12 cellular contexts compared by ENCODE assay signal in genomic region chr10:46006219-46006618, GRCh38. TPM values are rescaled to one million over a fixed set of nuclear protein-coding genes. Genes with fewer than 3 reads are reported as not detected.
A peak's percentile ranks its signal among the peaks of the same experiment; 100 is the strongest.
DNase-seq lines count a peak whose midpoint lies in the region; ATAC-seq and TF ChIP-seq lines count a peak whose summit lies in the region.
"Had no signal": no experiment of that assay in that cellular context is flagged by ENCODE, and none has a peak within 500 bp of the region (broad histone marks: within the 10 kb centered on the region; RNA-seq: fewer than 3 reads in every experiment).

No MANE protein-coding gene starts in this region.

- no peaks in the 10 kb centered on the region for H3K9me3 Mint-ChIP-seq in activated CD4-positive, alpha-beta T cell treated with anti-CD3 and anti-CD28 coated beads for 36 hours (ENCODE audit: low read depth)
- H3K9me3 Mint-ChIP-seq: stimulated activated naive CD8-positive, alpha-beta T cell treated with anti-CD3 and anti-CD28 coated beads, Interleukin-15, amount 100 ng/mL, for 72 hours had no signal

- CTCF ChIA-PET in activated CD4-positive, alpha-beta T cell treated with anti-CD3 and anti-CD28 coated beads for 36 hours (lab: Charles Lee): interaction anchor here (1.2 to 1.5 kb wide), 2 partner anchors 23 to 89 kb away, joined by 3 to 5 read pairs; no protein-coding TSS in a partner anchor
- CTCF ChIA-PET in HEK293 (lab: Yijun Ruan, JAX): no interaction called here

- no peak for DNase-seq in activated CD4-positive, alpha-beta T cell treated with anti-CD3 and anti-CD28 coated beads for 36 hours
- no peak for DNase-seq in activated CD4-positive, alpha-beta T cell treated with anti-CD3 and anti-CD28 coated beads, Interleukin-2, amount 50 U/mL, for 4 hours
- DNase-seq in choroid plexus epithelial cell (ENCODE audit: low read depth) (peak; percentile 66), Peyer's patch (no peak)
- DNase-seq: aorta; Kasumi-1; stimulated activated CD4-positive, alpha-beta T cell treated with anti-CD3 and anti-CD28 coated beads, Interleukin-2, amount 100 ng/mL, for 24 hours; stimulated activated naive CD8-positive, alpha-beta T cell treated with anti-CD3 and anti-CD28 coated beads, Interleukin-15, amount 100 ng/mL, for 72 hours had no signal

- peaks cover 53 to 99% of the 10 kb centered on the region in 2 experiments for H3K36me3 ChIP-seq in HEK293 (ENCODE audit: control insufficient read depth in 2 of 2, insufficient read depth in 1 of 2, low read length in 2 of 2)
- H3K36me3 ChIP-seq in muscle layer of duodenum (ENCODE audit: control insufficient read depth in 1 of 2, insufficient read depth in 2 of 2, low read length in 2 of 2): peaks cover 53 to 89% of the 10 kb centered on the region in 2 donors
- peaks cover 0 to 95% (median 0%) of the 10 kb centered on the region in 3 donors for H3K36me3 ChIP-seq in Peyer's patch

- no peaks in the 10 kb centered on the region for H3K4me1 Mint-ChIP-seq in activated CD4-positive, alpha-beta T cell treated with anti-CD3 and anti-CD28 coated beads for 36 hours
- H3K4me1 Mint-ChIP-seq: stimulated activated naive CD8-positive, alpha-beta T cell treated with anti-CD3 and anti-CD28 coated beads, Interleukin-15, amount 100 ng/mL, for 72 hours had no signal

- H3K27me3 Mint-ChIP-seq in activated CD4-positive, alpha-beta T cell treated with anti-CD3 and anti-CD28 coated beads for 36 hours: no peaks in the 10 kb centered on the region
- H3K27me3 Mint-ChIP-seq: stimulated activated naive CD8-positive, alpha-beta T cell treated with anti-CD3 and anti-CD28 coated beads, Interleukin-15, amount 100 ng/mL, for 72 hours had no signal

- peak overlapping the region; percentile 51 for H3K27ac Mint-ChIP-seq in activated CD4-positive, alpha-beta T cell treated with anti-CD3 and anti-CD28 coated beads for 36 hours

- H3K4me1 ChIP-seq in HEK293 (ENCODE audit: control insufficient read depth, insufficient read depth, low read length): no peaks in the 10 kb centered on the region
- H3K4me1 ChIP-seq in muscle layer of duodenum (ENCODE audit: control insufficient read depth in 1 of 2, insufficient read depth in 2 of 2, low read length in 2 of 2): no peaks in the 10 kb centered on the region
- H3K4me1 ChIP-seq in Peyer's patch: no peaks in the 10 kb centered on the region

- ATAC-seq in activated CD4-positive, alpha-beta T cell treated with anti-CD3 and anti-CD28 coated beads for 36 hours: peak; percentile 42
- ATAC-seq in GM19463 (IDR thresholded peaks at IDR 0.05; ENCODE audit: unreplicated experiment) (no peak), HG03439 (IDR thresholded peaks at IDR 0.05; ENCODE audit: unreplicated experiment) (no peak)
- ATAC-seq: stimulated activated naive CD8-positive, alpha-beta T cell treated with anti-CD3 and anti-CD28 coated beads, Interleukin-15, amount 100 ng/mL, for 72 hours had no signal

- TF ChIP-seq CTCF in HEK293 (tag by site-specific recombination; IDR thresholded peaks at IDR 0.05): no peak
- no peak for TF ChIP-seq CTCF in choroid plexus epithelial cell (conservative IDR thresholded peaks at IDR 0.05; ENCODE audit: low read depth, low read length)
- no peak for TF ChIP-seq CTCF in Peyer's patch (IDR thresholded peaks at IDR 0.05)

- H3K27ac ChIP-seq in HEK293 (ENCODE audit: extremely low read depth, low read depth, low read length) (no peak overlapping the region), muscle layer of duodenum (ENCODE audit: low read length) (peak overlapping the region; percentile 6), Peyer's patch (no peak overlapping the region)

- POLR2A ChIA-PET in activated CD4-positive, alpha-beta T cell treated with anti-CD3 and anti-CD28 coated beads for 36 hours (lab: Charles Lee): no interaction called here
- POLR2A ChIA-PET in HEK293 (lab: Yijun Ruan, JAX): interaction anchor here (0.8 to 1.4 kb wide), 2 partner anchors 11 to 22 kb away, joined by 3 read pairs; no protein-coding TSS in a partner anchor

- H3K4me3 ChIP-seq in HEK293 (ENCODE audit: low read depth, low read length): no peak overlapping the region
- H3K4me3 ChIP-seq in choroid plexus epithelial cell (ENCODE audit: low read depth, low read length): no peak overlapping the region
- H3K4me3 ChIP-seq in muscle layer of duodenum (ENCODE audit: low read depth in 1 of 2, low read length in 2 of 2): no peak overlapping the region
- no peak overlapping the region for H3K4me3 ChIP-seq in Peyer's patch

- H3K36me3 Mint-ChIP-seq in activated CD4-positive, alpha-beta T cell treated with anti-CD3 and anti-CD28 coated beads for 36 hours (ENCODE audit: low read depth): peaks cover 51% of the 10 kb centered on the region

- H3K27me3 ChIP-seq in muscle layer of duodenum (ENCODE audit: low read depth, low read length) (no peaks in the 10 kb centered on the region), Peyer's patch (no peaks in the 10 kb centered on the region)

- intact Hi-C loops in activated CD4-positive, alpha-beta T cell treated with anti-CD3 and anti-CD28 coated beads for 36 hours (cut with DNase I, micrococcal nuclease): no loop called here

- no peak for TF ChIP-seq POLR2A in Peyer's patch (IDR thresholded peaks at IDR 0.05)

- H3K9me3 ChIP-seq in HEK293 (ENCODE audit: control insufficient read depth, insufficient read depth, low read depth, low read length): no peaks in the 10 kb centered on the region
- no peaks in the 10 kb centered on the region for H3K9me3 ChIP-seq in muscle layer of duodenum (ENCODE audit: control insufficient read depth in 1 of 2, low read length in 2 of 2)
- H3K9me3 ChIP-seq in Peyer's patch: no peaks in the 10 kb centered on the region

- no peak overlapping the region for H3K4me3 Mint-ChIP-seq in activated CD4-positive, alpha-beta T cell treated with anti-CD3 and anti-CD28 coated beads for 36 hours
- H3K4me3 Mint-ChIP-seq: stimulated activated naive CD8-positive, alpha-beta T cell treated with anti-CD3 and anti-CD28 coated beads, Interleukin-15, amount 100 ng/mL, for 72 hours had no signal

TF ChIP-seq in HEK293, 187 proteins besides CTCF, POLR2A, EP300 and RAD21:
- TF ChIP-seq ZXDB (tag by site-specific recombination; IDR thresholded peaks at IDR 0.05) (no peak), ZNF600 (tag by site-specific recombination; IDR thresholded peaks at IDR 0.05) (peak; percentile 52; the same call in 1 of the 2 replicates), ZNF785 (tag by site-specific recombination; IDR thresholded peaks at IDR 0.05) (no peak), ZNF10 (tag by site-specific recombination; IDR thresholded peaks at IDR 0.05) (no peak)
TF ChIP-seq in HEK293: peak in this region for 1.

RNA-seq across cellular contexts. Expression of gene NCOA4, which starts 24.2 kb away (rescaled TPM):
- 10 to 100 TPM; 84.3 to 97.4 TPM for total RNA-seq in activated CD4-positive, alpha-beta T cell treated with anti-CD3 and anti-CD28 coated beads for 36 hours
- 100 to 1,000 TPM; 110 to 351 (median 184) TPM for total RNA-seq in Peyer's patch

RNA-seq across cellular contexts. Expression of gene TIMM23, which starts 33.9 kb away (rescaled TPM):
- 10 to 100 TPM; 72.6 to 79.5 TPM for total RNA-seq in activated CD4-positive, alpha-beta T cell treated with anti-CD3 and anti-CD28 coated beads for 36 hours
- 10 to 100 TPM; 24.5 to 62.2 (median 43.5) TPM for total RNA-seq in Peyer's patch

RNA-seq across cellular contexts. Expression of gene MSMB, which starts 39.9 kb away (rescaled TPM):
- total RNA-seq in activated CD4-positive, alpha-beta T cell treated with anti-CD3 and anti-CD28 coated beads for 36 hours: not detected
- not detected for total RNA-seq in Peyer's patch
- total RNA-seq: aorta had no signal
